Comparison of ENCODE assay signal across 36 cellular contexts in genomic region chr11:7872913-7873312, GRCh38. TPM values are rescaled to one million over a fixed set of nuclear protein-coding genes. Genes with fewer than 3 reads are reported as not detected.
"Had no signal": no experiment of that assay in that cellular context is flagged by ENCODE, and none has a peak within 500 bp of the region (broad histone marks: within the 10 kb centered on the region; RNA-seq: fewer than 3 reads in every experiment).

No MANE protein-coding gene starts in this region.

- DNase-seq: activated CD4-positive, alpha-beta T cell treated with anti-CD3 and anti-CD28 coated beads for 1 hour; activated CD4-positive, alpha-beta T cell treated with anti-CD3 and anti-CD28 coated beads for 48 hours; activated CD4-positive, CD25-positive, alpha-beta regulatory T cell; activated CD8-positive, alpha-beta T cell treated with anti-CD3 and anti-CD28 coated beads for 36 hours; activated effector memory CD4-positive, alpha-beta T cell treated with anti-CD3 and anti-CD28 coated beads, Interleukin-2, amount 50 U/mL, for 16 hours; activated naive CD4-positive, alpha-beta T cell; activated naive CD8-positive, alpha-beta T cell treated with anti-CD3 and anti-CD28 coated beads, Interleukin-2, amount 10 ng/mL, durations not matched to agents 7 days and 5 days; activated T-cell treated with anti-CD3 and anti-CD28 coated beads, Interleukin-2, amount 50 U/mL, for 1 hour; activated T-cell treated with anti-CD3 and anti-CD28 coated beads, Interleukin-2, amount 50 U/mL, for 72 hours; amygdala; body of pancreas; central memory CD4-positive, alpha-beta T cell; Karpas-422; KBM-7; MG63; NCI-H1048; NCI-H1105 treated with DMSO at 0.1 percent for 48 hours; NCI-H1436; NCI-H1694; NCI-H2029; NCI-H345; NCI-H526; NCI-H748 treated with DMSO at 0.1 percent for 48 hours; NK-92 treated with Interleukin-12 subunit alpha and Interleukin-12 subunit beta, amount 100 ng/mL, for 24 hours; PC-9; SHP77; SJCRH30; T1000; WERI-Rb-1 had no signal

- H3K4me3 ChIP-seq: body of pancreas, MG63, PC-9, SJCRH30, SK-N-MC had no signal

- H3K27me3 ChIP-seq: body of pancreas, MG63, SJCRH30 had no signal

- H3K4me2 ChIP-seq: PC-9 had no signal

- H3K27ac ChIP-seq: body of pancreas, PC-9, SJCRH30, SK-N-MC, WERI-Rb-1 had no signal

- ATAC-seq: activated CD8-positive, alpha-beta T cell treated with anti-CD3 and anti-CD28 coated beads for 36 hours; activated T-cell treated with anti-CD3 and anti-CD28 coated beads, Interleukin-2, amount 50 U/mL, for 72 hours; activated T-helper 17 cell treated with anti-CD3 and anti-CD28 coated beads, Interleukin-2, amount 50 U/mL, for 72 hours; body of pancreas had no signal

- H3K9me3 ChIP-seq: body of pancreas, MG63, SJCRH30 had no signal

- H3K36me3 ChIP-seq: MG63, WERI-Rb-1 had no signal

- H3K4me1 ChIP-seq: body of pancreas, SJCRH30 had no signal

- H2AFZ ChIP-seq: PC-9 had no signal

RNA-seq across cellular contexts. Expression of gene OR5P3, which starts 42.3 kb away (rescaled TPM):
- total RNA-seq: activated CD8-positive, alpha-beta memory T cell treated with anti-CD3 and anti-CD28 coated beads for 36 hours; activated CD8-positive, alpha-beta T cell treated with anti-CD3 and anti-CD28 coated beads for 36 hours; activated naive CD8-positive, alpha-beta T cell treated with anti-CD3 and anti-CD28 coated beads, Interleukin-2, amount 10 ng/mL, durations not matched to agents 7 days and 5 days; activated T-cell treated with anti-CD3 and anti-CD28 coated beads, Interleukin-2, amount 50 U/mL, for 72 hours; activated T-helper 17 cell treated with anti-CD3 and anti-CD28 coated beads, Interleukin-2, amount 50 U/mL, for 72 hours; NCI-H460; OCI-LY7; SJCRH30; T-helper 1 cell treated with Interleukin-12 subunit alpha and Interleukin-12 subunit beta and Interleukin-4 antibody, amounts not matched to agents 30 ng/mL and 1 ng/mL, for 36 hours; T-helper 2 cell treated with Interferon-gamma antibody and Interleukin-4, amounts not matched to agents 100 ng/mL and 5 ng/mL, for 36 hours had no signal

RNA-seq across cellular contexts. Expression of gene OR10A6, which starts 58.2 kb away (rescaled TPM):
- total RNA-seq: activated CD8-positive, alpha-beta memory T cell treated with anti-CD3 and anti-CD28 coated beads for 36 hours; activated CD8-positive, alpha-beta T cell treated with anti-CD3 and anti-CD28 coated beads for 36 hours; activated naive CD8-positive, alpha-beta T cell treated with anti-CD3 and anti-CD28 coated beads, Interleukin-2, amount 10 ng/mL, durations not matched to agents 7 days and 5 days; activated T-cell treated with anti-CD3 and anti-CD28 coated beads, Interleukin-2, amount 50 U/mL, for 72 hours; activated T-helper 17 cell treated with anti-CD3 and anti-CD28 coated beads, Interleukin-2, amount 50 U/mL, for 72 hours; body of pancreas; NCI-H460; OCI-LY7; PC-9; SJCRH30; T-helper 1 cell treated with Interleukin-12 subunit alpha and Interleukin-12 subunit beta and Interleukin-4 antibody, amounts not matched to agents 30 ng/mL and 1 ng/mL, for 36 hours; T-helper 2 cell treated with Interferon-gamma antibody and Interleukin-4, amounts not matched to agents 100 ng/mL and 5 ng/mL, for 36 hours had no signal
